Comparison of ENCODE assay signal across 15 cellular contexts in the genomic region with DNA sequence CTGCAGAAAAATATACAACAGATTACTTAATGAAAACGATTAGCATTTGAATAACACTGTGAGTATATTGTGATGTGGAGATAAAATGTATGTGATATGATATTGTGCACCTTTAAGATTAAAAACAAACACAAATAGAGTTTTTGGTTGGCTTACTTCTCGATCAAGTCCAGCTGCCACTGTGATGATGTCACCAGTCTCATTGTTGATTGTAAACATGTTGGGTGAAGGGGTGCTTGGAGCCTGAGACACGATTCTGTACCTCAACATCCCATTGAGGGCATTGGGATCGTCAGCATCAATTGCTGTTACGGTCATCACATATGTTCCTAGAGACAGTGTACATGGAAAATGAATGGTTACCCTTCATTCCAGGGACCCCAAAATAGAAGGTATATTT.
DNase-seq lines count a peak whose midpoint lies in the region; TF ChIP-seq lines count a peak whose summit lies in the region.
"Had no signal": no experiment of that assay in that cellular context is flagged by ENCODE, and none has a peak within 500 bp of the region (broad histone marks: within the 10 kb centered on the region; RNA-seq: fewer than 3 reads in every experiment).

No MANE protein-coding gene starts in this region.

- no peak overlapping the region for H3K4me2 ChIP-seq in mesendoderm (ENCODE audit: low read length)

- H4K5ac ChIP-seq in mesendoderm (ENCODE audit: low read length): no peak overlapping the region

- DNase-seq in COLO668 (lab: John Stamatoyannopoulos, UW; ENCODE audit: unreplicated experiment) (peak; percentile 13), HFFc6 (no peak), mesendoderm (peak; percentile 27), CD1c-positive myeloid dendritic cell (ENCODE audit: extremely low spot score) (no peak), cerebellar cortex (ENCODE audit: low spot score) (no peak), BE2C (no peak), DMS79 (lab: John Stamatoyannopoulos, UW) (no peak)
- DNase-seq: CD4-positive, CD25-positive, alpha-beta regulatory T cell; MM.1S; NCI-H1092 treated with DMSO at 0.1 percent for 48 hours; NCI-H2081 treated with DMSO at 0.1 percent for 48 hours; NCI-H226; NCI-H524 treated with DMSO at 0.1 percent for 48 hours had no signal

- no peak overlapping the region for H2BK5ac ChIP-seq in mesendoderm (ENCODE audit: low read length)

- H3K27ac Mint-ChIP-seq in HFFc6: 0 out of 2 replicates have a peak overlapping the region, but pooled peaks have one; percentile 46
- H3K27ac Mint-ChIP-seq: CD4-positive, CD25-positive, alpha-beta regulatory T cell had no signal

- 100% methylated on average over 1 of the region's 5 CpGs for WGBS in mesendoderm (ENCODE audit: extremely low coverage, insufficient coverage, low lambda C conversion rate)

- H3K4ac ChIP-seq in mesendoderm (ENCODE audit: low read depth, low read length): no peak overlapping the region

- TF ChIP-seq CTCF in HFFc6 (IDR thresholded peaks at IDR 0.05) (no peak), BE2C (IDR thresholded peaks at IDR 0.05; ENCODE audit: low read depth, low read length) (no peak)

- no peaks in the 10 kb centered on the region for H3K79me2 ChIP-seq in mesendoderm (ENCODE audit: control insufficient read depth, insufficient read depth, low read length)

- H3K4me1 Mint-ChIP-seq in HFFc6 (ENCODE audit: low read depth): peaks cover 51% of the 10 kb centered on the region
- H3K4me1 Mint-ChIP-seq: CD4-positive, CD25-positive, alpha-beta regulatory T cell had no signal

- H2BK120ac ChIP-seq in mesendoderm (ENCODE audit: low read depth, low read length): no peak overlapping the region

- no peak overlapping the region; the same call in 1 of the 2 replicates for H3K4me3 Mint-ChIP-seq in HFFc6
- H3K4me3 Mint-ChIP-seq: CD4-positive, CD25-positive, alpha-beta regulatory T cell had no signal

- H3K27ac ChIP-seq in cingulate gyrus (ENCODE audit: low read depth, low read length) (peak overlapping the region; percentile 5), mesendoderm (ENCODE audit: low read depth, low read length) (no peak overlapping the region)
- H3K27ac ChIP-seq: SK-N-MC had no signal

- peaks cover 4% of the 10 kb centered on the region; the same call in 1 of the 2 replicates for H3K27me3 Mint-ChIP-seq in HFFc6 (ENCODE audit: insufficient read depth)
- H3K27me3 Mint-ChIP-seq: CD4-positive, CD25-positive, alpha-beta regulatory T cell had no signal

- H3K4me3 ChIP-seq in mesendoderm (ENCODE audit: low read length) (no peak overlapping the region), BE2C (ENCODE audit: low read depth, low read length) (no peak overlapping the region)
- H3K4me3 ChIP-seq: SK-N-MC had no signal

- no peaks in the 10 kb centered on the region for H3K27me3 ChIP-seq in mesendoderm (ENCODE audit: insufficient read depth, low read length, poor library complexity)
- no peaks in the 10 kb centered on the region for H3K27me3 ChIP-seq in BE2C

- H2BK15ac ChIP-seq in mesendoderm (replicated peaks; ENCODE audit: low read depth): no peak overlapping the region

- H3K36me3 ChIP-seq in mesendoderm (ENCODE audit: control insufficient read depth, insufficient read depth, low read length) (no peaks in the 10 kb centered on the region), BE2C (peaks cover 9% of the 10 kb centered on the region)

- H2AK5ac ChIP-seq in mesendoderm (ENCODE audit: low read length): no peak overlapping the region

- H4K8ac ChIP-seq in mesendoderm (ENCODE audit: low read depth, low read length): no peak overlapping the region

- H3K79me1 ChIP-seq in mesendoderm (ENCODE audit: low read length): no peaks in the 10 kb centered on the region

- H3K23ac ChIP-seq in mesendoderm (ENCODE audit: low read length): no peak overlapping the region

- H3K36me3 Mint-ChIP-seq in HFFc6 (ENCODE audit: low read depth): peaks cover 54% of the 10 kb centered on the region
- H3K36me3 Mint-ChIP-seq: CD4-positive, CD25-positive, alpha-beta regulatory T cell had no signal

- H3K9me3 ChIP-seq in BE2C: no peaks in the 10 kb centered on the region

- H3K56ac ChIP-seq in mesendoderm (ENCODE audit: low read length): no peak overlapping the region

- no peaks in the 10 kb centered on the region for H3K9me3 Mint-ChIP-seq in HFFc6

- no peak overlapping the region for H3K9ac ChIP-seq in mesendoderm (ENCODE audit: low read length)

- H3K4me1 ChIP-seq in mesendoderm (ENCODE audit: control insufficient read depth, low read depth, low read length) (no peaks in the 10 kb centered on the region), BE2C (no peaks in the 10 kb centered on the region)

- H3K18ac ChIP-seq in mesendoderm (ENCODE audit: low read length): no peak overlapping the region

Comparison
In these comparisons a context has a peak if more than half of its experiments do, and no peak if none do; other contexts are left out.
1. DNase-seq: peak in COLO668 (single experiment) and mesendoderm (single experiment); none in HFFc6 (single experiment), CD1c-positive myeloid dendritic cell (single experiment), cerebellar cortex (single experiment), BE2C (single experiment) and DMS79 (single experiment).